10 cellular contexts compared by ENCODE assay signal in genomic region chr9:105053209-105053652, GRCh38.
DNase-seq lines count a peak whose midpoint lies in the region; ATAC-seq and TF ChIP-seq lines count a peak whose summit lies in the region.
"Had no signal": no experiment of that assay in that cellular context is flagged by ENCODE, and none has a peak within 500 bp of the region (broad histone marks: within the 10 kb centered on the region; RNA-seq: fewer than 3 reads in every experiment).

No MANE protein-coding gene starts in this region.

- no peak overlapping the region for H3K27ac ChIP-seq in trophoblast cell (ENCODE audit: low read depth, low read length)

- no peaks in the 10 kb centered on the region for H3K36me3 Mint-ChIP-seq in Caco-2 (ENCODE audit: insufficient read depth, unreplicated experiment)

- no peak overlapping the region for H3K23ac ChIP-seq in trophoblast cell (ENCODE audit: low read length)

- TF ChIP-seq CTCF in Caco-2 (IDR thresholded peaks at IDR 0.05; ENCODE audit: insufficient read depth in 1 of 2, low read depth in 1 of 2, low read length in 1 of 2, severe bottlenecking in 1 of 2, unreplicated experiment in 1 of 2) = no peak

- H3K36me3 ChIP-seq in trophoblast cell (ENCODE audit: control insufficient read depth in 1 of 2, insufficient read depth in 2 of 2, low read length in 2 of 2) = no peaks in the 10 kb centered on the region
- H3K36me3 ChIP-seq in Caco-2 (ENCODE audit: control insufficient read depth, insufficient read depth, low read length) = no peaks in the 10 kb centered on the region

- no peak overlapping the region for H4K12ac ChIP-seq in trophoblast cell (ENCODE audit: low read depth, low read length)

- H4K91ac ChIP-seq in trophoblast cell (ENCODE audit: low read depth, low read length) = no peak overlapping the region

- no peak overlapping the region for H4K8ac ChIP-seq in trophoblast cell (ENCODE audit: low read depth, low read length)

- H2BK120ac ChIP-seq in trophoblast cell (ENCODE audit: insufficient read depth, low read length, poor library complexity) = no peak overlapping the region

- H2AK5ac ChIP-seq in trophoblast cell (ENCODE audit: low read length) = no peak overlapping the region

- CTCF ChIA-PET in Caco-2 (lab: Charles Lee) = no interaction called here

- no peak overlapping the region for H3K4ac ChIP-seq in trophoblast cell (ENCODE audit: low read depth, low read length)

- H3K4me2 ChIP-seq in trophoblast cell (ENCODE audit: low read length) = no peak overlapping the region

- H3K9me3 ChIP-seq in trophoblast cell (ENCODE audit: insufficient read depth, low read depth, low read length) (peaks cover 3% of the 10 kb centered on the region), Caco-2 (0 out of 2 replicates have a peak, but pooled peaks cover 3% of the 10 kb centered on the region)

- H3K27ac Mint-ChIP-seq in Caco-2 (ENCODE audit: unreplicated experiment) = no peak overlapping the region
- H3K27ac Mint-ChIP-seq: memory B cell had no signal

- intact Hi-C loops in Caco-2 (cut with micrococcal nuclease; ENCODE audit: unreplicated experiment) = no loop called here

- H3K27me3 ChIP-seq in trophoblast cell (ENCODE audit: insufficient read depth, low read length) (no peaks in the 10 kb centered on the region), Caco-2 (replicated peaks; ENCODE audit: control insufficient read depth, insufficient read depth, low read length) (no peaks in the 10 kb centered on the region)

- no peaks in the 10 kb centered on the region for H3K79me1 ChIP-seq in trophoblast cell (ENCODE audit: low read length)

- no TSS peak for BruUV-seq in Caco-2 (replicated peaks; lab: Mats Ljungman, UMichigan)

- H3K18ac ChIP-seq in trophoblast cell (ENCODE audit: low read length) = no peak overlapping the region

- POLR2A ChIA-PET in Caco-2 (lab: Charles Lee) = no interaction called here

- H2BK12ac ChIP-seq in trophoblast cell (ENCODE audit: low read length) = no peak overlapping the region

- H3K4me1 Mint-ChIP-seq in Caco-2 (ENCODE audit: low read depth, unreplicated experiment) = peaks cover 41% of the 10 kb centered on the region
- H3K4me1 Mint-ChIP-seq: memory B cell had no signal

- H3K27me3 Mint-ChIP-seq in Caco-2 (ENCODE audit: insufficient read depth, unreplicated experiment) = no peaks in the 10 kb centered on the region

- no peak overlapping the region for H3K4me3 Mint-ChIP-seq in Caco-2 (ENCODE audit: unreplicated experiment)
- H3K4me3 Mint-ChIP-seq: memory B cell had no signal

- WGBS in trophoblast cell (ENCODE audit: extremely low coverage, insufficient coverage, insufficient read length) = no CpG with 5 or more reads among the region's 4 CpGs

- no peak overlapping the region for H3K14ac ChIP-seq in trophoblast cell (ENCODE audit: low read length)

- no peak overlapping the region for H3K4me3 ChIP-seq in trophoblast cell (ENCODE audit: low read depth, low read length)
- H3K4me3 ChIP-seq in Caco-2 (ENCODE audit: low read depth, low read length) = no peak overlapping the region

- no peaks in the 10 kb centered on the region for H3K79me2 ChIP-seq in trophoblast cell (ENCODE audit: control insufficient read depth, insufficient read depth, low read length, poor library complexity)

- DNase-seq in activated naive CD4-positive, alpha-beta T cell treated with anti-CD3 and anti-CD28 coated beads, Interleukin-2, amount 50 U/mL, for 16 hours = peak; percentile 56
- DNase-seq in trophoblast cell (peak; percentile 36 to 62), NCI-H774 (lab: John Stamatoyannopoulos, UW) (no peak), hippocampal formation (lab: John Stamatoyannopoulos, UW) (no peak), Caco-2 (no peak), middle frontal gyrus (ENCODE audit: extremely low spot score, low spot score) (no peak)

- no peak overlapping the region for H2AFZ ChIP-seq in trophoblast cell (ENCODE audit: insufficient read depth, low read length, poor library complexity)

- peaks cover 36% of the 10 kb centered on the region for H3K9me3 Mint-ChIP-seq in Caco-2 (ENCODE audit: unreplicated experiment)
- H3K9me3 Mint-ChIP-seq: memory B cell had no signal

- H2BK5ac ChIP-seq in trophoblast cell (ENCODE audit: low read depth, low read length, poor library complexity) = no peak overlapping the region

- H3K9ac ChIP-seq in trophoblast cell (ENCODE audit: low read length) = no peak overlapping the region

- H3K4me1 ChIP-seq in trophoblast cell (ENCODE audit: control insufficient read depth in 1 of 2, insufficient read depth in 2 of 2, low read length in 2 of 2) (peaks cover 2 to 7% of the 10 kb centered on the region in 2 experiments), Caco-2 (peaks cover 32% of the 10 kb centered on the region)

- ATAC-seq in GM18909 (IDR thresholded peaks at IDR 0.05; ENCODE audit: poor library complexity, unreplicated experiment) = peak; percentile 63
- peak; percentile 85 for ATAC-seq in HG03565 (IDR thresholded peaks at IDR 0.05; ENCODE audit: unreplicated experiment)
- ATAC-seq: Panc1 had no signal

Comparison
In these comparisons a context has a peak if more than half of its experiments do, and no peak if none do; other contexts are left out.
1. DNase-seq: peak in activated naive CD4-positive, alpha-beta T cell treated with anti-CD3 and anti-CD28 coated beads, Interleukin-2, amount 50 U/mL, for 16 hours (single experiment) and trophoblast cell (2 of 2); none in NCI-H774 (single experiment), hippocampal formation (0 of 2), Caco-2 (0 of 2) and middle frontal gyrus (single experiment).